ENCODE assay signal across 1 cellular context in genomic region chr22:19244600-19245352, GRCh38.
TF ChIP-seq lines count a peak whose summit lies in the region.

No MANE protein-coding gene starts in this region.

TF ChIP-seq in K562, 482 proteins besides CTCF, POLR2A, EP300 and RAD21 (continued from another document):
- peak in 1 of 2 experiments; percentile 18; a peak in 1 of 4 replicates for TF ChIP-seq NRF1 (conservative IDR thresholded peaks at IDR 0.05 in 1 of 2, IDR thresholded peaks at IDR 0.05 in 1 of 2)
- TF ChIP-seq CEBPG (CRISPR knock-in tag; IDR thresholded peaks at IDR 0.05) = peak; percentile 80; the same call in 1 of the 2 replicates
- TF ChIP-seq CEBPG (tag; conservative IDR thresholded peaks at IDR 0.05 in 1 of 2, IDR thresholded peaks at IDR 0.05 in 1 of 2) = peak; percentile 94 to 99
- peak in 1 of 2 experiments; percentile 17; a peak in 1 of 4 replicates for TF ChIP-seq TBL1XR1 (IDR thresholded peaks at IDR 0.05; ENCODE audit: low read length in 2 of 2)
- TF ChIP-seq SNIP1 (IDR thresholded peaks at IDR 0.05; ENCODE audit: low read depth) = no peak
- TF ChIP-seq SRF (CRISPR knock-in tag; IDR thresholded peaks at IDR 0.05) = peak; percentile 26 to 59; a peak in 2 of 4 replicates
- 0 out of 2 replicates have a peak, but pooled peaks have one; percentile 50 for TF ChIP-seq IFI16 (CRISPR knock-in tag; IDR thresholded peaks at IDR 0.05)
- peak; percentile 20; the same call in 1 of the 2 replicates for TF ChIP-seq ZNF239 (CRISPR knock-in tag; IDR thresholded peaks at IDR 0.05)
- TF ChIP-seq HOXB6 (CRISPR knock-in tag; IDR thresholded peaks at IDR 0.05; ENCODE audit: borderline replicate concordance) = 0 out of 2 replicates have a peak, but pooled peaks have one; percentile 37
- 0 out of 2 replicates have a peak, but pooled peaks have one; percentile 43 for TF ChIP-seq ZNF583 (CRISPR knock-in tag; IDR thresholded peaks at IDR 0.05)
- TF ChIP-seq, protein P1, sequence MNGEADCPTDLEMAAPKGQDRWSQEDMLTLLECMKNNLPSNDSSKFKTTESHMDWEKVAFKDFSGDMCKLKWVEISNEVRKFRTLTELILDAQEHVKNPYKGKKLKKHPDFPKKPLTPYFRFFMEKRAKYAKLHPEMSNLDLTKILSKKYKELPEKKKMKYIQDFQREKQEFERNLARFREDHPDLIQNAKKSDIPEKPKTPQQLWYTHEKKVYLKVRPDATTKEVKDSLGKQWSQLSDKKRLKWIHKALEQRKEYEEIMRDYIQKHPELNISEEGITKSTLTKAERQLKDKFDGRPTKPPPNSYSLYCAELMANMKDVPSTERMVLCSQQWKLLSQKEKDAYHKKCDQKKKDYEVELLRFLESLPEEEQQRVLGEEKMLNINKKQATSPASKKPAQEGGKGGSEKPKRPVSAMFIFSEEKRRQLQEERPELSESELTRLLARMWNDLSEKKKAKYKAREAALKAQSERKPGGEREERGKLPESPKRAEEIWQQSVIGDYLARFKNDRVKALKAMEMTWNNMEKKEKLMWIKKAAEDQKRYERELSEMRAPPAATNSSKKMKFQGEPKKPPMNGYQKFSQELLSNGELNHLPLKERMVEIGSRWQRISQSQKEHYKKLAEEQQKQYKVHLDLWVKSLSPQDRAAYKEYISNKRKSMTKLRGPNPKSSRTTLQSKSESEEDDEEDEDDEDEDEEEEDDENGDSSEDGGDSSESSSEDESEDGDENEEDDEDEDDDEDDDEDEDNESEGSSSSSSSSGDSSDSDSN (IDR thresholded peaks at IDR 0.05; ENCODE audit: borderline replicate concordance in 1 of 2, low read depth in 2 of 2, low read length in 2 of 2) = no peak
- no peak for TF ChIP-seq CHAMP1 (IDR thresholded peaks at IDR 0.05)
- peak; percentile 66 for TF ChIP-seq HIVEP1 (CRISPR knock-in tag; IDR thresholded peaks at IDR 0.05)
- TF ChIP-seq, protein P2, sequence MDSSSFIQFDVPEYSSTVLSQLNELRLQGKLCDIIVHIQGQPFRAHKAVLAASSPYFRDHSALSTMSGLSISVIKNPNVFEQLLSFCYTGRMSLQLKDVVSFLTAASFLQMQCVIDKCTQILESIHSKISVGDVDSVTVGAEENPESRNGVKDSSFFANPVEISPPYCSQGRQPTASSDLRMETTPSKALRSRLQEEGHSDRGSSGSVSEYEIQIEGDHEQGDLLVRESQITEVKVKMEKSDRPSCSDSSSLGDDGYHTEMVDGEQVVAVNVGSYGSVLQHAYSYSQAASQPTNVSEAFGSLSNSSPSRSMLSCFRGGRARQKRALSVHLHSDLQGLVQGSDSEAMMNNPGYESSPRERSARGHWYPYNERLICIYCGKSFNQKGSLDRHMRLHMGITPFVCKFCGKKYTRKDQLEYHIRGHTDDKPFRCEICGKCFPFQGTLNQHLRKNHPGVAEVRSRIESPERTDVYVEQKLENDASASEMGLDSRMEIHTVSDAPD (CRISPR knock-in tag; IDR thresholded peaks at IDR 0.05) = no peak
- TF ChIP-seq ZNF561 (CRISPR knock-in tag; conservative IDR thresholded peaks at IDR 0.05) = 0 out of 2 replicates have a peak, but pooled peaks have one; percentile 42
- TF ChIP-seq CEBPB (tag; IDR thresholded peaks at IDR 0.05) = peak; percentile 92
- peak; percentile 49 for TF ChIP-seq ARID1B (IDR thresholded peaks at IDR 0.05)
- no peak for TF ChIP-seq CCNT2 (IDR thresholded peaks at IDR 0.05; ENCODE audit: borderline replicate concordance, extremely low read depth, insufficient read length, low read depth, low read length)
- no peak for TF ChIP-seq FOXA1 (IDR thresholded peaks at IDR 0.05; ENCODE audit: borderline replicate concordance)
- TF ChIP-seq GABPB1 (CRISPR knock-in tag; IDR thresholded peaks at IDR 0.05) = no peak
- TF ChIP-seq PKNOX1 (IDR thresholded peaks at IDR 0.05) = peak; percentile 64
- TF ChIP-seq E2F3 (CRISPR knock-in tag; IDR thresholded peaks at IDR 0.05) = 0 out of 2 replicates have a peak, but pooled peaks have one; percentile 66
- no peak for TF ChIP-seq ATF1 (CRISPR knock-in tag; IDR thresholded peaks at IDR 0.05)
- peak; percentile 11; the same call in 1 of the 2 replicates for TF ChIP-seq ATF1 (tag; IDR thresholded peaks at IDR 0.05)
- peak; percentile 90; the same call in 1 of the 2 replicates for TF ChIP-seq ELF4 (CRISPR knock-in tag; IDR thresholded peaks at IDR 0.05)
- TF ChIP-seq NR2F6 (CRISPR knock-in tag; IDR thresholded peaks at IDR 0.05) = 0 out of 2 replicates have a peak, but pooled peaks have one; percentile 64
- TF ChIP-seq ZNF830 (CRISPR knock-in tag; IDR thresholded peaks at IDR 0.05) = no peak
- TF ChIP-seq CTCFL (IDR thresholded peaks at IDR 0.05; ENCODE audit: borderline replicate concordance, insufficient read depth, low read depth, low read length, poor library complexity, severe bottlenecking) = no peak
- TF ChIP-seq, protein P3, sequence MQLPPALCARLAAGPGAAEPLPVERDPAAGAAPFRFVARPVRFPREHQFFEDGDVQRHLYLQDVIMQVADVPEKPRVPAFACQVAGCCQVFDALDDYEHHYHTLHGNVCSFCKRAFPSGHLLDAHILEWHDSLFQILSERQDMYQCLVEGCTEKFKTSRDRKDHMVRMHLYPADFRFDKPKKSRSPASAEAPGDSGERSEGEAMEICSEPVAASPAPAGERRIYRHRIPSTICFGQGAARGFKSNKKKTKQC (CRISPR knock-in tag; IDR thresholded peaks at IDR 0.05) = 0 out of 2 replicates have a peak, but pooled peaks have one; percentile 42
- TF ChIP-seq RBBP5 (IDR thresholded peaks at IDR 0.05; ENCODE audit: borderline replicate concordance, insufficient read depth, low read length, poor library complexity, severe bottlenecking) = peak; percentile 27
- no peak for TF ChIP-seq ESRRB (CRISPR knock-in tag; IDR thresholded peaks at IDR 0.05; ENCODE audit: borderline replicate concordance)
- TF ChIP-seq ARID3B (CRISPR knock-in tag; IDR thresholded peaks at IDR 0.05; ENCODE audit: borderline replicate concordance) = peak; percentile 95; the same call in 1 of the 2 replicates
- TF ChIP-seq STAG1 (CRISPR knock-in tag; IDR thresholded peaks at IDR 0.05; ENCODE audit: borderline replicate concordance) = no peak
- no peak; the same call in 1 of the 2 replicates for TF ChIP-seq ILK (tag; IDR thresholded peaks at IDR 0.05; ENCODE audit: borderline replicate concordance, low read depth)
- no peak for TF ChIP-seq ZNF592 (IDR thresholded peaks at IDR 0.05)
- TF ChIP-seq ETV5 (CRISPR knock-in tag; IDR thresholded peaks at IDR 0.05; ENCODE audit: low read depth) = peak; percentile 49; the same call in 1 of the 2 replicates
- TF ChIP-seq, protein P4, sequence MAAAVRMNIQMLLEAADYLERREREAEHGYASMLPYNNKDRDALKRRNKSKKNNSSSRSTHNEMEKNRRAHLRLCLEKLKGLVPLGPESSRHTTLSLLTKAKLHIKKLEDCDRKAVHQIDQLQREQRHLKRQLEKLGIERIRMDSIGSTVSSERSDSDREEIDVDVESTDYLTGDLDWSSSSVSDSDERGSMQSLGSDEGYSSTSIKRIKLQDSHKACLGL (CRISPR knock-in tag; IDR thresholded peaks at IDR 0.05; ENCODE audit: borderline replicate concordance, poor library complexity, severe bottlenecking) = no peak
